10 cellular contexts compared by ENCODE assay signal in the genomic region with DNA sequence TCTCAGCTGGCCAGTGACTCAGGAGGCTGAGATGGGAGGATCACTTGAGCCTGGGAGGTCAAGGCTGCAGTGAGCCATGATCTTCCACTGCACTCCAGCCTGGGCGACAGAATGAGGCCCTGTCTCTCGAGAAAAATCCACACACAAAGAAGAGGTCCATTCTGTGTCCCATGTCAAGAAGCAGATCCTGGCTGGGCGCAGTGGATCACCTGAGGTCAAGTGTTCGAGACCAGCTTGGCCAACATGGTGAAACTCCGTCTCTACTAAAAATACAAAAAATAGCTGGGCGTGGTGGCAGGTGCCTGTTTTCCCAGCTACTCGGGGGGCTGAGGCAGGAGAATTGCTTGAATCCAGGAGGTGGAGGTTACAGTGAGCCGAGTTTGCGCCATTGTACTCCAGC. TPM values are rescaled to one million over a fixed set of nuclear protein-coding genes. Genes with fewer than 3 reads are reported as not detected.
"Had no signal": no experiment of that assay in that cellular context is flagged by ENCODE, and none has a peak within 500 bp of the region (broad histone marks: within the 10 kb centered on the region; RNA-seq: fewer than 3 reads in every experiment).

No MANE protein-coding gene starts in this region.

RNA-seq across cellular contexts. Expression of a gene that starts 20.5 kb away (rescaled TPM):
- total RNA-seq: esophagus muscularis mucosa, fibroblast of villous mesenchyme, gastrocnemius medialis, left lobe of liver, lower leg skin, mammary epithelial cell, mesenteric fat pad, occipital lobe, temporal lobe, vagina had no signal
